ENCODE assay signal across 13 cellular contexts in genomic region chr11:28243596-28243995, GRCh38.
"Had no signal": no experiment of that assay in that cellular context is flagged by ENCODE, and none has a peak within 500 bp of the region (broad histone marks: within the 10 kb centered on the region; RNA-seq: fewer than 3 reads in every experiment).

No MANE protein-coding gene starts in this region.

- H3K9me3 ChIP-seq: gastroesophageal sphincter, transverse colon had no signal

- H3K27ac ChIP-seq: gastroesophageal sphincter, skin epidermis, transverse colon, VCaP had no signal

- H3K36me3 ChIP-seq: gastroesophageal sphincter, transverse colon had no signal

- DNase-seq: activated CD4-positive, alpha-beta memory T cell treated with anti-CD3 and anti-CD28 coated beads for 36 hours; activated naive CD4-positive, alpha-beta T cell; activated naive CD8-positive, alpha-beta T cell treated with anti-CD3 and anti-CD28 coated beads, Interleukin-2, amount 50 U/mL, for 24 hours; central memory CD4-positive, alpha-beta T cell; kidney glomerular epithelial cell; nephron progenitor cell; T1000; transverse colon had no signal

- H3K9me3 Mint-ChIP-seq: activated CD4-positive, alpha-beta memory T cell treated with anti-CD3 and anti-CD28 coated beads for 36 hours had no signal

- H3K4me1 ChIP-seq: transverse colon had no signal

- H3K4me3 ChIP-seq: gastroesophageal sphincter, skin epidermis, transverse colon had no signal

- H3K4me1 Mint-ChIP-seq: activated naive CD8-positive, alpha-beta T cell treated with anti-CD3 and anti-CD28 coated beads, Interleukin-2, amount 50 U/mL, for 24 hours; nephron progenitor cell had no signal

- H3K27me3 ChIP-seq: gastroesophageal sphincter, transverse colon had no signal

- ATAC-seq: activated naive CD8-positive, alpha-beta T cell treated with anti-CD3 and anti-CD28 coated beads, Interleukin-2, amount 50 U/mL, for 24 hours; gastroesophageal sphincter; stimulated activated effector memory CD8-positive, alpha-beta T cell treated with anti-CD3 and anti-CD28 coated beads, Interleukin-12 subunit alpha, Interleukin-12 subunit beta, amount 100 ng/mL, for 72 hours had no signal

- H3K27me3 Mint-ChIP-seq: activated CD4-positive, alpha-beta memory T cell treated with anti-CD3 and anti-CD28 coated beads for 36 hours; activated naive CD8-positive, alpha-beta T cell treated with anti-CD3 and anti-CD28 coated beads, Interleukin-2, amount 50 U/mL, for 24 hours had no signal

- H3K27ac Mint-ChIP-seq: activated CD4-positive, alpha-beta memory T cell treated with anti-CD3 and anti-CD28 coated beads for 36 hours; activated naive CD8-positive, alpha-beta T cell treated with anti-CD3 and anti-CD28 coated beads, Interleukin-2, amount 50 U/mL, for 24 hours; activated T-helper 1 cell treated with anti-CD3 and anti-CD28 coated beads, Interleukin-12 subunit alpha, Interleukin-12 subunit beta, Interleukin-2, Interleukin-4 antibody, amounts not matched to agents 30 ng/mL and 10 ng/mL and 1 ng/mL, durations not matched to agents 14 hours and 24 hours and 36 hours; stimulated activated effector memory CD8-positive, alpha-beta T cell treated with anti-CD3 and anti-CD28 coated beads, Interleukin-12 subunit alpha, Interleukin-12 subunit beta, amount 100 ng/mL, for 72 hours had no signal

- H3K4me3 Mint-ChIP-seq: activated CD4-positive, alpha-beta memory T cell treated with anti-CD3 and anti-CD28 coated beads for 36 hours; activated naive CD8-positive, alpha-beta T cell treated with anti-CD3 and anti-CD28 coated beads, Interleukin-2, amount 50 U/mL, for 24 hours; activated T-helper 1 cell treated with anti-CD3 and anti-CD28 coated beads, Interleukin-12 subunit alpha, Interleukin-12 subunit beta, Interleukin-2, Interleukin-4 antibody, amounts not matched to agents 30 ng/mL and 10 ng/mL and 1 ng/mL, durations not matched to agents 14 hours and 24 hours and 36 hours; nephron progenitor cell; stimulated activated effector memory CD8-positive, alpha-beta T cell treated with anti-CD3 and anti-CD28 coated beads, Interleukin-12 subunit alpha, Interleukin-12 subunit beta, amount 100 ng/mL, for 72 hours had no signal
